In genomic region chr1:174239541-174239940, GRCh38 we compare ENCODE assay signal across 19 cellular contexts.
A peak's percentile ranks its signal among the peaks of the same experiment; 100 is the strongest.
DNase-seq lines count a peak whose midpoint lies in the region; ATAC-seq and TF ChIP-seq lines count a peak whose summit lies in the region.
"Had no signal": no experiment of that assay in that cellular context is flagged by ENCODE, and none has a peak within 500 bp of the region (broad histone marks: within the 10 kb centered on the region; RNA-seq: fewer than 3 reads in every experiment).

No MANE protein-coding gene starts in this region.

- CTCF ChIA-PET in HCT116 (lab: Charles Lee), result no interaction called here

- peaks cover 5% of the 10 kb centered on the region for H3K36me3 Mint-ChIP-seq in endothelial cell (ENCODE audit: low read depth, unreplicated experiment)

- H3K4me2 ChIP-seq in HCT116 (ENCODE audit: low read length), result peak overlapping the region; percentile 76
- peak overlapping the region; percentile 69 for H3K4me2 ChIP-seq in smooth muscle cell

- BruUV-seq in HCT116 (replicated peaks; lab: Mats Ljungman, UMichigan), result no TSS peak

- H3K9ac ChIP-seq in HCT116 (ENCODE audit: low read length) (peak overlapping the region; percentile 70), adipocyte (ENCODE audit: low read length) (no peak overlapping the region), iPS-20b (ENCODE audit: low read depth, low read length) (peak overlapping the region; percentile 20; the same call in 1 of the 2 replicates), smooth muscle cell (ENCODE audit: low read depth) (peak overlapping the region; percentile 23)
- H3K9ac ChIP-seq: parathyroid adenoma had no signal

- H3K79me2 ChIP-seq in HCT116 (ENCODE audit: insufficient read depth, low read length) (peaks cover 6% of the 10 kb centered on the region; the same call in 1 of the 2 replicates), smooth muscle cell (ENCODE audit: low read depth) (no peaks in the 10 kb centered on the region)
- H3K79me2 ChIP-seq: parathyroid adenoma had no signal

- H3K4me1 ChIP-seq in HCT116 (ENCODE audit: control insufficient read depth in 1 of 2, insufficient read depth in 2 of 2, low read length in 2 of 2) (peaks cover 0 to 5% of the 10 kb centered on the region in 2 experiments; a peak in 1 of 4 replicates), adipocyte (ENCODE audit: control insufficient read depth, insufficient read depth, low read length) (no peaks in the 10 kb centered on the region), iPS-20b (ENCODE audit: insufficient read depth, low read length) (no peaks in the 10 kb centered on the region), smooth muscle cell (ENCODE audit: low read depth) (no peaks in the 10 kb centered on the region)
- H3K4me1 ChIP-seq: lower lobe of right lung, parathyroid adenoma had no signal

- no peak overlapping the region for H3K4me3 Mint-ChIP-seq in endothelial cell (ENCODE audit: unreplicated experiment)
- H3K4me3 Mint-ChIP-seq: activated CD4-positive, alpha-beta memory T cell treated with anti-CD3 and anti-CD28 coated beads for 36 hours had no signal

- no peak overlapping the region for H3K27ac Mint-ChIP-seq in endothelial cell (ENCODE audit: unreplicated experiment)
- H3K27ac Mint-ChIP-seq: activated CD4-positive, alpha-beta memory T cell treated with anti-CD3 and anti-CD28 coated beads for 36 hours had no signal

- H2AFZ ChIP-seq in HCT116 (ENCODE audit: low read depth, low read length, poor library complexity, severe bottlenecking), result no peak overlapping the region
- H2AFZ ChIP-seq in smooth muscle cell (ENCODE audit: low read depth), result no peak overlapping the region
- H2AFZ ChIP-seq: parathyroid adenoma had no signal

- DNase-seq in HCT116 (ENCODE audit: low read depth, low spot score), result no peak
- DNase-seq in adipocyte (ENCODE audit: low read depth), result peak; percentile 15
- DNase-seq in smooth muscle cell (lab: John Stamatoyannopoulos, UW; ENCODE audit: unreplicated experiment), result no peak
- DNase-seq in endothelial cell (ENCODE audit: low spot score), result no peak
- no peak for DNase-seq in CD1c-positive myeloid dendritic cell (ENCODE audit: extremely low spot score)
- DNase-seq: activated CD4-positive, alpha-beta memory T cell treated with anti-CD3 and anti-CD28 coated beads for 36 hours; activated naive CD4-positive, alpha-beta T cell treated with anti-CD3 and anti-CD28 coated beads, Interleukin-2, amount 50 U/mL, for 16 hours; GDM1; KG1; lower lobe of right lung; NCI-H187 treated with DMSO at 0.1 percent for 48 hours; NK-92 treated with Interleukin-12 subunit alpha and Interleukin-12 subunit beta, amount 100 ng/mL, for 24 hours; T-helper 1 cell had no signal

- 97% methylated on average over 1 of the region's 1 CpG for WGBS in smooth muscle cell (ENCODE audit: low lambda C conversion rate)

- ATAC-seq in HCT116, result no peak
- ATAC-seq in HG02623 (IDR thresholded peaks at IDR 0.05; ENCODE audit: unreplicated experiment), result no peak
- ATAC-seq in GM21786 (IDR thresholded peaks at IDR 0.05; ENCODE audit: unreplicated experiment), result no peak
- ATAC-seq: GM12878, lower lobe of right lung had no signal

- H3K27ac ChIP-seq in HCT116 (ENCODE audit: low read depth, low read length) (peak overlapping the region; percentile 48), iPS-20b (ENCODE audit: low read length) (no peak overlapping the region), smooth muscle cell (ENCODE audit: low read depth) (peak overlapping the region; percentile 54)
- H3K27ac ChIP-seq: coronary artery, lower lobe of right lung, parathyroid adenoma had no signal

- H3K9me3 ChIP-seq in HCT116 (ENCODE audit: control insufficient read depth in 1 of 2, insufficient read depth in 1 of 2, low read depth in 1 of 2, low read length in 2 of 2), result no peaks in the 10 kb centered on the region
- H3K9me3 ChIP-seq in adipocyte (ENCODE audit: control insufficient read depth, low read length), result no peaks in the 10 kb centered on the region
- no peaks in the 10 kb centered on the region for H3K9me3 ChIP-seq in iPS-20b (ENCODE audit: insufficient read depth, low read depth, low read length)
- H3K9me3 ChIP-seq in smooth muscle cell (replicated peaks; ENCODE audit: low read depth), result no peaks in the 10 kb centered on the region
- H3K9me3 ChIP-seq: lower lobe of right lung had no signal

- TF ChIP-seq CTCF in HCT116 (IDR thresholded peaks at IDR 0.05 in 2 of 3, conservative IDR thresholded peaks at IDR 0.05 in 1 of 3; ENCODE audit: borderline replicate concordance in 1 of 3, insufficient read depth in 1 of 3, low read depth in 2 of 3, low read length in 2 of 3), result no peak
- TF ChIP-seq CTCF in smooth muscle cell (IDR thresholded peaks at IDR 0.05; ENCODE audit: borderline replicate concordance, insufficient read depth, poor library complexity, severe bottlenecking), result no peak
- TF ChIP-seq CTCF in endothelial cell (IDR thresholded peaks at IDR 0.05; ENCODE audit: unreplicated experiment), result no peak

- H3K27me3 ChIP-seq in HCT116 (ENCODE audit: insufficient read depth, low read length) (no peaks in the 10 kb centered on the region), adipocyte (replicated peaks; ENCODE audit: control insufficient read depth, insufficient read depth, low read length) (no peaks in the 10 kb centered on the region), iPS-20b (ENCODE audit: insufficient read depth, low read length) (no peaks in the 10 kb centered on the region), smooth muscle cell (ENCODE audit: low read depth) (no peaks in the 10 kb centered on the region)

- H3F3A ChIP-seq in smooth muscle cell (ENCODE audit: low read depth), result no peaks in the 10 kb centered on the region

- H3K4me3 ChIP-seq in HCT116 (replicated peaks in 1 of 2; ENCODE audit: low read depth in 1 of 2, low read length in 2 of 2), result peak overlapping the region; percentile 48 to 58
- no peak overlapping the region for H3K4me3 ChIP-seq in adipocyte (ENCODE audit: low read length)
- peak overlapping the region; percentile 47; the same call in 1 of the 2 replicates for H3K4me3 ChIP-seq in iPS-20b (ENCODE audit: low read length)
- peak overlapping the region; percentile 39 for H3K4me3 ChIP-seq in smooth muscle cell
- H3K4me3 ChIP-seq: coronary artery, GM12878, lower lobe of right lung had no signal

- RAD21 ChIA-PET in HCT116 (lab: Charles Lee; ENCODE audit: low non-redundant PET in 1 of 2, low total read pairs in 2 of 2, uncharacterized antibody in 2 of 2, unreplicated experiment in 2 of 2), result no interaction called here

- no peaks in the 10 kb centered on the region for H3K4me1 Mint-ChIP-seq in endothelial cell (ENCODE audit: unreplicated experiment)

- no peaks in the 10 kb centered on the region for H3K27me3 Mint-ChIP-seq in endothelial cell (ENCODE audit: unreplicated experiment)
- H3K27me3 Mint-ChIP-seq: activated CD4-positive, alpha-beta memory T cell treated with anti-CD3 and anti-CD28 coated beads for 36 hours had no signal

- no peaks in the 10 kb centered on the region for H4K20me1 ChIP-seq in HCT116 (ENCODE audit: insufficient read depth)
- no peaks in the 10 kb centered on the region for H4K20me1 ChIP-seq in smooth muscle cell (ENCODE audit: low read depth)

- H3K36me3 ChIP-seq in HCT116 (ENCODE audit: control insufficient read depth in 1 of 2, insufficient read depth in 2 of 2, low read length in 2 of 2), result no peaks in the 10 kb centered on the region; a peak in 1 of 4 replicates
- H3K36me3 ChIP-seq in adipocyte (ENCODE audit: control insufficient read depth, insufficient read depth, low read length, severe bottlenecking), result peaks cover 8% of the 10 kb centered on the region
- peaks cover 5% of the 10 kb centered on the region for H3K36me3 ChIP-seq in iPS-20b (ENCODE audit: insufficient read depth, low read depth, low read length)
- H3K36me3 ChIP-seq in smooth muscle cell (ENCODE audit: low read depth), result no peaks in the 10 kb centered on the region

- H3K9me3 Mint-ChIP-seq in endothelial cell (ENCODE audit: unreplicated experiment), result no peaks in the 10 kb centered on the region
- H3K9me3 Mint-ChIP-seq: activated CD4-positive, alpha-beta memory T cell treated with anti-CD3 and anti-CD28 coated beads for 36 hours had no signal

- TF ChIP-seq RAD21 in HCT116 (IDR thresholded peaks at IDR 0.05; ENCODE audit: low read depth), result no peak

- intact Hi-C loops in HCT116 (cut with micrococcal nuclease), result no loop called here

- POLR2A ChIA-PET in HCT116 (lab: Charles Lee), result no interaction called here

- H3K9me2 ChIP-seq in HCT116 (ENCODE audit: insufficient read depth), result no peaks in the 10 kb centered on the region

- no peak for TF ChIP-seq POLR2A in HCT116 (IDR thresholded peaks at IDR 0.05; ENCODE audit: borderline replicate concordance, extremely low read depth, insufficient read depth, insufficient read length)

TF ChIP-seq in HCT116, 20 proteins besides CTCF, POLR2A, EP300 and RAD21 (continues in another document):
- TF ChIP-seq SP1 (IDR thresholded peaks at IDR 0.05; ENCODE audit: low read depth), result no peak
- TF ChIP-seq, protein P1, sequence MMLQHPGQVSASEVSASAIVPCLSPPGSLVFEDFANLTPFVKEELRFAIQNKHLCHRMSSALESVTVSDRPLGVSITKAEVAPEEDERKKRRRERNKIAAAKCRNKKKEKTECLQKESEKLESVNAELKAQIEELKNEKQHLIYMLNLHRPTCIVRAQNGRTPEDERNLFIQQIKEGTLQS (IDR thresholded peaks at IDR 0.05), result no peak
- no peak for TF ChIP-seq YY1 (IDR thresholded peaks at IDR 0.05; ENCODE audit: extremely low read depth, insufficient replicate concordance, low read depth, low read length)
- no peak for TF ChIP-seq REST (IDR thresholded peaks at IDR 0.05; ENCODE audit: low read depth)
